ENCODE assay signal across 2 cellular contexts in genomic region chr20:3514012-3514642, GRCh38.
A peak's percentile ranks its signal among the peaks of the same experiment; 100 is the strongest.
TF ChIP-seq lines count a peak whose summit lies in the region.

No MANE protein-coding gene starts in this region.

TF ChIP-seq in HepG2, 621 proteins besides CTCF, POLR2A, EP300 and RAD21:
- TF ChIP-seq ZNF589 (CRISPR knock-in tag; conservative IDR thresholded peaks at IDR 0.05) (no peak), TCF7 (IDR thresholded peaks at IDR 0.05; ENCODE audit: low read depth) (no peak), MAFK (conservative IDR thresholded peaks at IDR 0.05 in 1 of 2, IDR thresholded peaks at IDR 0.05 in 1 of 2; ENCODE audit: low read length in 2 of 2) (peak; percentile 91 to 92), MAFF (IDR thresholded peaks at IDR 0.05; ENCODE audit: low read depth, low read length) (peak; percentile 88), HNRNPL (IDR thresholded peaks at IDR 0.05; ENCODE audit: low read depth, low read length) (no peak), TERF1 (CRISPR knock-in tag; IDR thresholded peaks at IDR 0.05) (no peak), NFE2L2 (IDR thresholded peaks at IDR 0.05; ENCODE audit: low read length) (peak; percentile 70), ZNF792 (CRISPR knock-in tag; IDR thresholded peaks at IDR 0.05) (no peak), E2F2 (CRISPR knock-in tag; IDR thresholded peaks at IDR 0.05; ENCODE audit: borderline replicate concordance) (no peak)
TF ChIP-seq in HepG2: peak in this region for 3.

TF ChIP-seq in K562, 482 proteins besides CTCF, POLR2A, EP300 and RAD21:
- TF ChIP-seq MAFF (IDR thresholded peaks at IDR 0.05; ENCODE audit: low read length): 0 out of 2 replicates have a peak, but pooled peaks have one; percentile 19
- TF ChIP-seq HMBOX1 (IDR thresholded peaks at IDR 0.05): no peak
- no peak for TF ChIP-seq PML (IDR thresholded peaks at IDR 0.05; ENCODE audit: low read length)
- TF ChIP-seq MAFG (tag; conservative IDR thresholded peaks at IDR 0.05): 0 out of 2 replicates have a peak, but pooled peaks have one; percentile 15
- peak; percentile 46; the same call in 1 of the 2 replicates for TF ChIP-seq C11orf30 (IDR thresholded peaks at IDR 0.05; ENCODE audit: low read depth)
- TF ChIP-seq MECOM (CRISPR knock-in tag; IDR thresholded peaks at IDR 0.05): no peak
- TF ChIP-seq ZNF316 (IDR thresholded peaks at IDR 0.05): peak; percentile 68
- TF ChIP-seq ZBTB49 (CRISPR knock-in tag; IDR thresholded peaks at IDR 0.05; ENCODE audit: borderline replicate concordance): no peak
- no peak for TF ChIP-seq ARID2 (IDR thresholded peaks at IDR 0.05)
- no peak for TF ChIP-seq HDAC6 (IDR thresholded peaks at IDR 0.05; ENCODE audit: low read depth, low read length)
